ENCODE assay signal across 2 cellular contexts in the genomic region with DNA sequence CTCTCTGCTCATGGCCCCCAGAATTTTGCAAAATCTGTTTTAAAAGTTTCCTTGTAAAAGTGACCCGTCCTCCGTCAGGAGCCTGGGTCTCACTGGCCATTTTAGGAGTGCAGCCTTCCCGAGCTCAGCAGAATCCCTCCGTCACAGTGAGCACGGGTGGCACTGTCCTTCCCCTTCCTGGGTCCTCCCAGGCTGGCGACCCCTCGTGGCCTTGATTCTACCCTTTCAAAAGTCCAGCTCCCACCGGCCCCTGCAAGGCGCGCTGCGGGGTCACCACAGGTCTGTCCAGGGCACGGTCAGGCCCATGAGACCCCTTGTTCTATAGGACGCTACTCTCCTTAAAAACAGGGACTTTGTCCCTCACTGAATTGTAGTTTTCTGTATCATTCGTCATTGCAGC.
TF ChIP-seq lines count a peak whose summit lies in the region.

No MANE protein-coding gene starts in this region.

TF ChIP-seq in SK-N-SH, 30 proteins besides CTCF, POLR2A, EP300 and RAD21 (continued from another document):
- TF ChIP-seq, protein P1, sequence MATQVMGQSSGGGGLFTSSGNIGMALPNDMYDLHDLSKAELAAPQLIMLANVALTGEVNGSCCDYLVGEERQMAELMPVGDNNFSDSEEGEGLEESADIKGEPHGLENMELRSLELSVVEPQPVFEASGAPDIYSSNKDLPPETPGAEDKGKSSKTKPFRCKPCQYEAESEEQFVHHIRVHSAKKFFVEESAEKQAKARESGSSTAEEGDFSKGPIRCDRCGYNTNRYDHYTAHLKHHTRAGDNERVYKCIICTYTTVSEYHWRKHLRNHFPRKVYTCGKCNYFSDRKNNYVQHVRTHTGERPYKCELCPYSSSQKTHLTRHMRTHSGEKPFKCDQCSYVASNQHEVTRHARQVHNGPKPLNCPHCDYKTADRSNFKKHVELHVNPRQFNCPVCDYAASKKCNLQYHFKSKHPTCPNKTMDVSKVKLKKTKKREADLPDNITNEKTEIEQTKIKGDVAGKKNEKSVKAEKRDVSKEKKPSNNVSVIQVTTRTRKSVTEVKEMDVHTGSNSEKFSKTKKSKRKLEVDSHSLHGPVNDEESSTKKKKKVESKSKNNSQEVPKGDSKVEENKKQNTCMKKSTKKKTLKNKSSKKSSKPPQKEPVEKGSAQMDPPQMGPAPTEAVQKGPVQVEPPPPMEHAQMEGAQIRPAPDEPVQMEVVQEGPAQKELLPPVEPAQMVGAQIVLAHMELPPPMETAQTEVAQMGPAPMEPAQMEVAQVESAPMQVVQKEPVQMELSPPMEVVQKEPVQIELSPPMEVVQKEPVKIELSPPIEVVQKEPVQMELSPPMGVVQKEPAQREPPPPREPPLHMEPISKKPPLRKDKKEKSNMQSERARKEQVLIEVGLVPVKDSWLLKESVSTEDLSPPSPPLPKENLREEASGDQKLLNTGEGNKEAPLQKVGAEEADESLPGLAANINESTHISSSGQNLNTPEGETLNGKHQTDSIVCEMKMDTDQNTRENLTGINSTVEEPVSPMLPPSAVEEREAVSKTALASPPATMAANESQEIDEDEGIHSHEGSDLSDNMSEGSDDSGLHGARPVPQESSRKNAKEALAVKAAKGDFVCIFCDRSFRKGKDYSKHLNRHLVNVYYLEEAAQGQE (IDR thresholded peaks at IDR 0.05; ENCODE audit: low read depth, low read length): no peak
- TF ChIP-seq MXI1 (IDR thresholded peaks at IDR 0.05; ENCODE audit: low read depth, low read length): no peak
- no peak for TF ChIP-seq NRF1 (IDR thresholded peaks at IDR 0.05; ENCODE audit: low read depth, low read length)
- no peak for TF ChIP-seq TEAD4 (IDR thresholded peaks at IDR 0.05; ENCODE audit: borderline replicate concordance, insufficient read depth)
- TF ChIP-seq FOXM1 (IDR thresholded peaks at IDR 0.05; ENCODE audit: low read depth): no peak
- TF ChIP-seq NFIC (IDR thresholded peaks at IDR 0.05; ENCODE audit: borderline replicate concordance): no peak
- TF ChIP-seq, protein P2, sequence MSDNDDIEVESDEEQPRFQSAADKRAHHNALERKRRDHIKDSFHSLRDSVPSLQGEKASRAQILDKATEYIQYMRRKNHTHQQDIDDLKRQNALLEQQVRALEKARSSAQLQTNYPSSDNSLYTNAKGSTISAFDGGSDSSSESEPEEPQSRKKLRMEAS (IDR thresholded peaks at IDR 0.05; ENCODE audit: low read depth): no peak
- TF ChIP-seq GABPA (IDR thresholded peaks at IDR 0.05; ENCODE audit: low read depth): no peak
- TF ChIP-seq GATA2 (CRISPR knock-in tag; IDR thresholded peaks at IDR 0.05): no peak
- no peak for TF ChIP-seq SMC3 (IDR thresholded peaks at IDR 0.05; ENCODE audit: low read depth, low read length)

TF ChIP-seq in SK-N-SH treated with all-trans-retinoic acid at 6 μM for 48 hours, 23 proteins besides CTCF, POLR2A, EP300 and RAD21 (continued from another document):
- no peak for TF ChIP-seq ZNF565 (CRISPR knock-in tag; conservative IDR thresholded peaks at IDR 0.05; ENCODE audit: low read depth)
- TF ChIP-seq, protein P3, sequence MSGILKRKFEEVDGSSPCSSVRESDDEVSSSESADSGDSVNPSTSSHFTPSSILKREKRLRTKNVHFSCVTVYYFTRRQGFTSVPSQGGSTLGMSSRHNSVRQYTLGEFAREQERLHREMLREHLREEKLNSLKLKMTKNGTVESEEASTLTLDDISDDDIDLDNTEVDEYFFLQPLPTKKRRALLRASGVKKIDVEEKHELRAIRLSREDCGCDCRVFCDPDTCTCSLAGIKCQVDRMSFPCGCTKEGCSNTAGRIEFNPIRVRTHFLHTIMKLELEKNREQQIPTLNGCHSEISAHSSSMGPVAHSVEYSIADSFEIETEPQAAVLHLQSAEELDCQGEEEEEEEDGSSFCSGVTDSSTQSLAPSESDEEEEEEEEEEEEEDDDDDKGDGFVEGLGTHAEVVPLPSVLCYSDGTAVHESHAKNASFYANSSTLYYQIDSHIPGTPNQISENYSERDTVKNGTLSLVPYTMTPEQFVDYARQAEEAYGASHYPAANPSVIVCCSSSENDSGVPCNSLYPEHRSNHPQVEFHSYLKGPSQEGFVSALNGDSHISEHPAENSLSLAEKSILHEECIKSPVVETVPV (CRISPR knock-in tag; IDR thresholded peaks at IDR 0.05): no peak
- TF ChIP-seq, protein P4, sequence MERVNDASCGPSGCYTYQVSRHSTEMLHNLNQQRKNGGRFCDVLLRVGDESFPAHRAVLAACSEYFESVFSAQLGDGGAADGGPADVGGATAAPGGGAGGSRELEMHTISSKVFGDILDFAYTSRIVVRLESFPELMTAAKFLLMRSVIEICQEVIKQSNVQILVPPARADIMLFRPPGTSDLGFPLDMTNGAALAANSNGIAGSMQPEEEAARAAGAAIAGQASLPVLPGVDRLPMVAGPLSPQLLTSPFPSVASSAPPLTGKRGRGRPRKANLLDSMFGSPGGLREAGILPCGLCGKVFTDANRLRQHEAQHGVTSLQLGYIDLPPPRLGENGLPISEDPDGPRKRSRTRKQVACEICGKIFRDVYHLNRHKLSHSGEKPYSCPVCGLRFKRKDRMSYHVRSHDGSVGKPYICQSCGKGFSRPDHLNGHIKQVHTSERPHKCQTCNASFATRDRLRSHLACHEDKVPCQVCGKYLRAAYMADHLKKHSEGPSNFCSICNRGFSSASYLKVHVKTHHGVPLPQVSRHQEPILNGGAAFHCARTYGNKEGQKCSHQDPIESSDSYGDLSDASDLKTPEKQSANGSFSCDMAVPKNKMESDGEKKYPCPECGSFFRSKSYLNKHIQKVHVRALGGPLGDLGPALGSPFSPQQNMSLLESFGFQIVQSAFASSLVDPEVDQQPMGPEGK (CRISPR knock-in tag; IDR thresholded peaks at IDR 0.05; ENCODE audit: borderline replicate concordance): no peak
- no peak for TF ChIP-seq PPARA (CRISPR knock-in tag; IDR thresholded peaks at IDR 0.05; ENCODE audit: borderline replicate concordance)
- no peak for TF ChIP-seq ZFP3 (CRISPR knock-in tag; IDR thresholded peaks at IDR 0.05)
